10 cellular contexts compared by ENCODE assay signal in genomic region chr1:219771039-219771438, GRCh38.
DNase-seq lines count a peak whose midpoint lies in the region; ATAC-seq, FAIRE-seq and TF ChIP-seq lines count a peak whose summit lies in the region.
"Had no signal": no experiment of that assay in that cellular context is flagged by ENCODE, and none has a peak within 500 bp of the region (broad histone marks: within the 10 kb centered on the region; RNA-seq: fewer than 3 reads in every experiment).

No MANE protein-coding gene starts in this region.

- H3K9me3 ChIP-seq in small intestine (ENCODE audit: control insufficient read depth, low read depth), result no peaks in the 10 kb centered on the region

- no peak for FAIRE-seq in small intestine (lab: Jason Lieb, UNC)

- no peak for TF ChIP-seq CTCF in brain microvascular endothelial cell (IDR thresholded peaks at IDR 0.05; ENCODE audit: low read depth, low read length, missing control alignments)

- peak; percentile 15 for DNase-seq in AG20443 (ENCODE audit: low spot score)
- peak; percentile 100 for DNase-seq in HT1080 (ENCODE audit: low read depth)
- DNase-seq in brain microvascular endothelial cell, result peak; percentile 98
- peak; percentile 99 for DNase-seq in kidney glomerular epithelial cell (lab: John Stamatoyannopoulos, UW)
- no peak for DNase-seq in RPMI8226
- no peak for DNase-seq in activated T-cell treated with anti-CD3 and anti-CD28 coated beads, Interleukin-2, amount 50 U/mL, for 48 hours
- DNase-seq in small intestine, result no peak
- DNase-seq: activated CD4-positive, alpha-beta T cell treated with anti-CD3 and anti-CD28 coated beads, Interleukin-2, amount 50 U/mL, for 1 hour; NCI-H187 treated with DMSO at 0.1 percent for 48 hours had no signal

- in situ Hi-C loops in brain microvascular endothelial cell (cut with HindIII; ENCODE audit: low pct_ligation_motif_present, low sequenced_read_pairs), result no loop called here

- H3K27me3 ChIP-seq in brain microvascular endothelial cell (replicated peaks) (no peaks in the 10 kb centered on the region), small intestine (ENCODE audit: control insufficient read depth in 2 of 2, insufficient read depth in 2 of 2, low read length in 2 of 2) (no peaks in the 10 kb centered on the region)

- H3K4me3 ChIP-seq in brain microvascular endothelial cell (ENCODE audit: low read depth, low read length) (no peak overlapping the region), small intestine (ENCODE audit: low read depth in 1 of 2, low read length in 2 of 2) (no peak overlapping the region)

- ATAC-seq in GM21529 (IDR thresholded peaks at IDR 0.05; ENCODE audit: unreplicated experiment), result no peak

- H3K27ac ChIP-seq in brain microvascular endothelial cell (peak overlapping the region; percentile 81), small intestine (ENCODE audit: low read depth in 1 of 2, low read length in 1 of 2) (no peak overlapping the region)

- H3K36me3 ChIP-seq in brain microvascular endothelial cell (replicated peaks) (no peaks in the 10 kb centered on the region), small intestine (ENCODE audit: control insufficient read depth in 2 of 2, insufficient read depth in 2 of 2, low read length in 2 of 2) (no peaks in the 10 kb centered on the region)

- 47 to 63% (median 50%) methylated on average over 4 of the region's 4 CpGs for WGBS in small intestine, 3 donors

- no peaks in the 10 kb centered on the region for H3K4me1 ChIP-seq in small intestine (ENCODE audit: control insufficient read depth in 2 of 2, insufficient read depth in 1 of 2, low read depth in 1 of 2, low read length in 1 of 2)

Comparison
In these comparisons a context has a peak if more than half of its experiments do, and no peak if none do; other contexts are left out.
1. DNase-seq: peak in AG20443 (single experiment), HT1080 (single experiment), brain microvascular endothelial cell (single experiment) and kidney glomerular epithelial cell (single experiment); none in RPMI8226 (single experiment), activated T-cell treated with anti-CD3 and anti-CD28 coated beads, Interleukin-2, amount 50 U/mL, for 48 hours (0 of 2) and small intestine (single experiment).